In the genomic region with DNA sequence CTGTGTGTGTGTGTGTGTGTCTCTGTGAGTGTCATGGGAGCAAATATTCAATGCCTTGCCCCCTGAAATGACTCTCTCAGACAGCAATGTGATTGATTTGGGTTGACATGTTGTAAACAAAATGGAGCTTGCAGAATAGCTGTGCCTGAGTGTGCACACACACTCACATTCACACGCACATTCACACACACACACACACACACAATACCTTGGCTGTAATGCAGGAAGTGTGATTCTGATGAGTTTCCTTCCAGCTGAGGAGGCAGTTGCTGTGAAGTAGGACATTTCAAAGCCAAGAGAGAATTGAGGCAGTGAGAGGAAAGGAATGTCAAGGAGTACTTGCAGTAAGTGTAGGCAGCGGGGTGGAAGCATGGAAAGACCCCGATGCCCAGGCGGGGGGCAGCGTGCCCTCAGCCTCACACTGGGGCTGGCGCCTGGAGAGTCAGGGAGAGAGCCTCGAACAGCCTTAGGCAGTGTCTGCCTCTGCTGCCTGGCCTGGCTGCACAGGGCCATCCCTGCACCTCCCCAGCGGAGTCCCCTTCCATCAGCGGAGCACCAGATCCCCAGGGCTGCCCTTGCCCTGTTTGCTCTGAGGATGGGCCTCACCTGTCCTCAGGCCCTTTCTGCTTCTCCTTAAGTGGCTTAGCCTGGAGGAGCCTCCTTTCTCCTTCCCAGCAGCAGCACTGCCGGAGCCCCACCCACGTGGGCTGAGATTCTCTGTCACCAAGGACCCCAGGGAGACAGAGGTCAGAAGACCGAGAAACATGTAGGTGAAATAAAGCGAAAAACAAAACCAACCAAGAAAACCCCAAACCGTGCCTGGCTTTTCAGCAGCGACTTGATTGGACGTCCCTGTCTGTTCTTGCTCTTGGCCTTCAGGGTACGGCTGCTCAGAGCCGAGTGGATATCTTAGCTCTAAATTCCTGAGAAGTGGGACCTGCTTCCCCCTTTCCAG, we compare ENCODE assay signal across 10 cellular contexts.
DNase-seq lines count a peak whose midpoint lies in the region; ATAC-seq and TF ChIP-seq lines count a peak whose summit lies in the region.
"Had no signal": no experiment of that assay in that cellular context is flagged by ENCODE, and none has a peak within 500 bp of the region (broad histone marks: within the 10 kb centered on the region; RNA-seq: fewer than 3 reads in every experiment).

No MANE protein-coding gene starts in this region.

- ATAC-seq in GM18873 (IDR thresholded peaks at IDR 0.05; ENCODE audit: low FRiP score, unreplicated experiment) (peak; percentile 86), GM21723 (IDR thresholded peaks at IDR 0.05; ENCODE audit: unreplicated experiment) (peak; percentile 80), HG03354 (IDR thresholded peaks at IDR 0.05; ENCODE audit: poor library complexity, severe bottlenecking, unreplicated experiment) (peak; percentile 69)
- ATAC-seq: T-helper 17 cell had no signal

- H3K36me3 Mint-ChIP-seq in nephron progenitor cell (ENCODE audit: low read depth): peaks cover 84% of the 10 kb centered on the region

- peaks cover 1% of the 10 kb centered on the region for H3K27me3 Mint-ChIP-seq in nephron progenitor cell (ENCODE audit: low read depth, poor library complexity)

- H3K4me1 Mint-ChIP-seq in nephron progenitor cell: peaks cover 48% of the 10 kb centered on the region

- peak overlapping the region; percentile 88 for H3K27ac Mint-ChIP-seq in nephron progenitor cell
- H3K27ac Mint-ChIP-seq: activated T-cell treated with anti-CD3 and anti-CD28 coated beads, Interleukin-2, amount 50 U/mL, for 24 hours; T-helper 17 cell had no signal

- H3K9me3 Mint-ChIP-seq in nephron progenitor cell: no peaks in the 10 kb centered on the region
- H3K9me3 Mint-ChIP-seq: activated T-cell treated with anti-CD3 and anti-CD28 coated beads, Interleukin-2, amount 50 U/mL, for 24 hours had no signal

- no peak overlapping the region for H3K4me3 Mint-ChIP-seq in nephron progenitor cell
- H3K4me3 Mint-ChIP-seq: activated T-cell treated with anti-CD3 and anti-CD28 coated beads, Interleukin-2, amount 50 U/mL, for 24 hours; T-helper 17 cell had no signal

- TF ChIP-seq CTCF in nephron progenitor cell (IDR thresholded peaks at IDR 0.05): no peak

- DNase-seq in nephron progenitor cell: no peak
- no peak for DNase-seq in hypothalamus (lab: John Stamatoyannopoulos, UW)
- DNase-seq in AML-193 (lab: John Stamatoyannopoulos, UW): no peak
- no peak for DNase-seq in hepatic stellate cell (ENCODE audit: low spot score)
- no peak for DNase-seq in NCI-H1930 (lab: John Stamatoyannopoulos, UW)
- DNase-seq: activated T-cell treated with anti-CD3 and anti-CD28 coated beads, Interleukin-2, amount 50 U/mL, for 24 hours; T-helper 17 cell had no signal
